Comparison of ENCODE assay signal across 1 cellular context in the genomic region with DNA sequence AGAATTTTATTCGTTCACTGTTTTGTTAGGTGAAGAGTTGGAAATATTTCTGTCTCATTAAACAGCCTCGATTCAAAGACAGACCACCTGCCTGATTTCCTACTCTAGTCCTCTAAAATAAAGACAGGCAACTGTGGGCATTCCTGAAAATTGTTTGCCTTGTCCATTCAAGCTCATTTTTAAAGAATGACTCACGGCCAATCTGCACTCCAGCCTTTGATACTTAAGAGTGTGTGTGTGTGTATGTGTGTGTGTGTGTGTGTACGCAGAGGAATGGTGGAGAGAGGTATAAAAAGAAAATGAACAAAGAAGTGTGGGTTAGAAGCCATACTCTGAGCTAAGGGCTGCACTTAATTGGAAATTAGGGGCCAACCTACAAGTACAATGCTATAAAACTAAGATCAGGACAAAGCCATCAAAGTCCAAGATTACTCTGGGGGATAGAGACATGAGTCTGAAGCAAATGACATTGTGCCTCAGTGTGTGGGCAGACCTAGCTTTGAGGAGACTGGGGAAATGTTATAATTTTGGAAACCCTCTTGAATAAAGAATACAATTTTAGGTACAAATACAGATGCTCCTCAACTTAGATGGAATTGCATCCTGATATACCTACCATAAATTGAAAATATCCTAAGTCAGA.
TF ChIP-seq lines count a peak whose summit lies in the region.

No MANE protein-coding gene starts in this region.

TF ChIP-seq in K562, 482 proteins besides CTCF, POLR2A, EP300 and RAD21 (continued from another document):
- TF ChIP-seq, protein P1, sequence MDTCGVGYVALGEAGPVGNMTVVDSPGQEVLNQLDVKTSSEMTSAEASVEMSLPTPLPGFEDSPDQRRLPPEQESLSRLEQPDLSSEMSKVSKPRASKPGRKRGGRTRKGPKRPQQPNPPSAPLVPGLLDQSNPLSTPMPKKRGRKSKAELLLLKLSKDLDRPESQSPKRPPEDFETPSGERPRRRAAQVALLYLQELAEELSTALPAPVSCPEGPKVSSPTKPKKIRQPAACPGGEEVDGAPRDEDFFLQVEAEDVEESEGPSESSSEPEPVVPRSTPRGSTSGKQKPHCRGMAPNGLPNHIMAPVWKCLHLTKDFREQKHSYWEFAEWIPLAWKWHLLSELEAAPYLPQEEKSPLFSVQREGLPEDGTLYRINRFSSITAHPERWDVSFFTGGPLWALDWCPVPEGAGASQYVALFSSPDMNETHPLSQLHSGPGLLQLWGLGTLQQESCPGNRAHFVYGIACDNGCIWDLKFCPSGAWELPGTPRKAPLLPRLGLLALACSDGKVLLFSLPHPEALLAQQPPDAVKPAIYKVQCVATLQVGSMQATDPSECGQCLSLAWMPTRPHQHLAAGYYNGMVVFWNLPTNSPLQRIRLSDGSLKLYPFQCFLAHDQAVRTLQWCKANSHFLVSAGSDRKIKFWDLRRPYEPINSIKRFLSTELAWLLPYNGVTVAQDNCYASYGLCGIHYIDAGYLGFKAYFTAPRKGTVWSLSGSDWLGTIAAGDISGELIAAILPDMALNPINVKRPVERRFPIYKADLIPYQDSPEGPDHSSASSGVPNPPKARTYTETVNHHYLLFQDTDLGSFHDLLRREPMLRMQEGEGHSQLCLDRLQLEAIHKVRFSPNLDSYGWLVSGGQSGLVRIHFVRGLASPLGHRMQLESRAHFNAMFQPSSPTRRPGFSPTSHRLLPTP (IDR thresholded peaks at IDR 0.05; ENCODE audit: borderline replicate concordance, extremely low read depth, insufficient read length) = no peak
- no peak for TF ChIP-seq TRIM24 (IDR thresholded peaks at IDR 0.05)
- TF ChIP-seq, protein P2, sequence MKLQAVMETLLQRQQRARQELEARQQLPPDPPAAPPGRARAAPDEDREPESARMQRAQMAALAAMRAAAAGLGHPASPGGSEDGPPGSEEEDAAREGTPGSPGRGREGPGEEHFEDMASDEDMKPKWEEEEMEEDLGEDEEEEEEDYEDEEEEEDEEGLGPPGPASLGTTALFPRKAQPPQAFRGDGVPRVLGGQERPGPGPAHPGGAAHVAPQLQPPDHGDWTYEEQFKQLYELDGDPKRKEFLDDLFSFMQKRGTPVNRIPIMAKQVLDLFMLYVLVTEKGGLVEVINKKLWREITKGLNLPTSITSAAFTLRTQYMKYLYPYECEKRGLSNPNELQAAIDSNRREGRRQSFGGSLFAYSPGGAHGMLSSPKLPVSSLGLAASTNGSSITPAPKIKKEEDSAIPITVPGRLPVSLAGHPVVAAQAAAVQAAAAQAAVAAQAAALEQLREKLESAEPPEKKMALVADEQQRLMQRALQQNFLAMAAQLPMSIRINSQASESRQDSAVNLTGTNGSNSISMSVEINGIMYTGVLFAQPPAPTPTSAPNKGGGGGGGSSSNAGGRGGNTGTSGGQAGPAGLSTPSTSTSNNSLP (IDR thresholded peaks at IDR 0.05; ENCODE audit: borderline replicate concordance, low read depth, low read length) = 0 out of 2 replicates have a peak, but pooled peaks have one; percentile 23
- TF ChIP-seq CBX2 (IDR thresholded peaks at IDR 0.05; ENCODE audit: insufficient read depth, low read length, poor library complexity, severe bottlenecking) = no peak
- TF ChIP-seq PCBP1 (IDR thresholded peaks at IDR 0.05; ENCODE audit: low read depth, low read length, poor library complexity, severe bottlenecking) = no peak
TF ChIP-seq in K562: peak in this region for 6.
